26 cellular contexts compared by ENCODE assay signal in the genomic region with DNA sequence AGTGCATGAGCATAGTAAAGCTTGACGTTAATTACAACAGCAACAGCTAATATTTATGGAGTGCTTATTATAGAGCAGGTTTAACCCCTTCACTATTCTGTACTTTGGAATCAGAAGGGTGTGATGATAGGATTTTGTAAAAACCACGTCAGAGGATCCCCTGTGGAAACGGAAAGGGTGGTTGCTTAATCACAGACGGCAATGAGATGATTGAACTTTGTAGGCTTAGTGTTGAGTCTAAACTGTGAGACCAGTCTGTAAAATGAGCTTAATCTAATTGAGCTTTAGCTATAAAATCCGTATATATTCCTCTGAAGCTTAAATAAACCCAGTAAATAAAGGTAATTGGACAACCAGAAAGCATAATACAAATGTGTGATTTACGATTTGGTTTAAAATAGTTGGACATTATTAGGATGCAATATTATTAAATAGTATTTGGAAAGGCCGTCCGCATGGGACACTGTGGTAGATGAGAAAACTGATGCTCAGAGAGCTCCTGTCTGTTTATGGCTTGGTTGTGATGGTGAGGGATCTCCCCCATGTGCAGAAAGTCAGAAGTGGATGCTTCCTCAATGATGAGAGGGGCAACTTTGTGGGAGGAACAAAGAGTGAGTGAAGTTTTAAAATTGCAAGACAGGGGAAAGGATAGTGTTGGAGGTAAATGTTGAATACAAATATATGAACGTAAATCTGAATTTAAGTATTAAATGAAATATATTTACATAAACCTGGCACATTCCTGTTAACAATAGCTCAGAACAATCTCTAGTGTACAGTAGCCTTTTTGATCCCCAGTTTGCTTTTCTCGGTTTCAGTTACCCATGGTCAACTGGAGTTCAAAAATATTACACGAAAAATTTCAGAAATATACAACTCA. TPM values are rescaled to one million over a fixed set of nuclear protein-coding genes. Genes with fewer than 3 reads are reported as not detected.
"Had no signal": no experiment of that assay in that cellular context is flagged by ENCODE, and none has a peak within 500 bp of the region (broad histone marks: within the 10 kb centered on the region; RNA-seq: fewer than 3 reads in every experiment).

No MANE protein-coding gene starts in this region.

- H3K4me3 Mint-ChIP-seq: IgD-negative memory B cell had no signal

- H3K27me3 ChIP-seq: Peyer's patch, SJCRH30 had no signal

- FAIRE-seq: HTR-8/SVneo, K562 had no signal

- H3K27ac Mint-ChIP-seq: IgD-negative memory B cell had no signal

- H3K9ac ChIP-seq: KMS-11 had no signal

- H3K9me3 ChIP-seq: Peyer's patch, SJCRH30 had no signal

- H3K4me2 ChIP-seq: KMS-11, PC-9 had no signal

- DNase-seq: Kasumi-1; NCI-H1092 treated with DMSO at 0.1 percent for 48 hours; NCI-H1436; NCI-H187; NCI-H2029; NCI-H2081 treated with DMSO at 0.1 percent for 48 hours; NCI-H2171; NCI-H226; NCI-H446; NCI-H510A; NCI-H524 treated with DMSO at 0.1 percent for 48 hours; NK-92 treated with Interleukin-12 subunit alpha and Interleukin-12 subunit beta, amount 100 ng/mL, for 24 hours; OCI-M1; PC-9; Peyer's patch; SHP77 treated with DMSO at 0.1 percent for 48 hours; SJCRH30 had no signal

- H3K27ac ChIP-seq: HL-60, KMS-11, PC-9, Peyer's patch, SJCRH30 had no signal

- H3K4me1 Mint-ChIP-seq: IgD-negative memory B cell had no signal

- H3K36me3 ChIP-seq: Peyer's patch, SJCRH30 had no signal

- H3K4me3 ChIP-seq: K562, PC-9, Peyer's patch, SJCRH30 had no signal

- ATAC-seq: K562, Right ventricle myocardium inferior had no signal

- H3K4me1 ChIP-seq: Peyer's patch had no signal

- H2AFZ ChIP-seq: PC-9 had no signal

RNA-seq across cellular contexts. Expression of a gene that starts 23.4 kb away (rescaled TPM):
- total RNA-seq: M059J; PC-9; Peyer's patch; Right ventricle myocardium inferior; RPMI7951; SJCRH30; T-helper 1 cell treated with Interleukin-12 subunit alpha and Interleukin-12 subunit beta and Interleukin-4 antibody, amounts not matched to agents 30 ng/mL and 1 ng/mL, for 36 hours had no signal
- polyA plus RNA-seq: IgD-negative memory B cell, K562 had no signal

RNA-seq across cellular contexts. Expression of a gene that starts 23.7 kb away (rescaled TPM):
- total RNA-seq: M059J; PC-9; Right ventricle myocardium inferior; RPMI7951; SJCRH30; T-helper 1 cell treated with Interleukin-12 subunit alpha and Interleukin-12 subunit beta and Interleukin-4 antibody, amounts not matched to agents 30 ng/mL and 1 ng/mL, for 36 hours had no signal
- polyA plus RNA-seq: IgD-negative memory B cell had no signal

RNA-seq across cellular contexts. Expression of a gene that starts 51.2 kb away (rescaled TPM):
- total RNA-seq: K562; PC-9; Peyer's patch; T-helper 1 cell treated with Interleukin-12 subunit alpha and Interleukin-12 subunit beta and Interleukin-4 antibody, amounts not matched to agents 30 ng/mL and 1 ng/mL, for 36 hours had no signal
- polyA plus RNA-seq: IgD-negative memory B cell, K562 had no signal
